In the genomic region with DNA sequence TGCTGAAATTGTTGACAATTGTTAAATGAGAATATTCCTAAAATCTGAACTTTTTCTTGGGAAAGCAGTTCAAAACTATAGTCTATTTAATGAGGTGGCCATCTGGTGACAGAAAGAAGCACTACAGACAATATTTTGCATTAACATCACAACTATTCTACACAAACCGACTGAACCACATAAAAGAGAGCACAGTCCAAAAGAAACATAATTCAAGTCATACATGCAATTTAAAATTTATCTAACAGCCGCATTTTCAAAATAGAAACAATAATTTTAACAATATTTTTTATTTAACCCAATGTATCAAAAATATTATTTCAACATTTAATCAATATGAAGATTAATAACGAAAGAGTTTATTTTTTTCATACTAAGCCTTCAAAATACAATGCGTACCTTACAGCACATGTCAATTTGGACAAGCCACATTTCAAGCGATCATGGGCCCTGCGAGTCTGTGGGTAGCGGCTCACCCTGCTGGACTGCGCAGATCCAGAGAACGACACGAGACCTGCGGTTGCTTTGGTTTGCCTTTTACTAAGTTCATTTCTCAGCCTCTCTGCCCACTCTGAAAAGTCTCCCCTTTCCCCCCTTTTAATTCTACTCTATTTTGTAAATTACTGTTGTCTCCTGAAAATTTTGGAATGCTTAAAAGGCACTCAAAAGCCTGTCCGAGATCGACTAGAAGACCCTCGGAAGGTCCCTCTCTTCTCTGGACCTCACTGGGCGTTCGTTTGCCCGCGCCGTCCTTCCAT, we compare ENCODE assay signal across 8 cellular contexts. TPM values are rescaled to one million over a fixed set of nuclear protein-coding genes. Genes with fewer than 3 reads are reported as not detected.
DNase-seq lines count a peak whose midpoint lies in the region; ATAC-seq and TF ChIP-seq lines count a peak whose summit lies in the region.

No MANE protein-coding gene starts in this region.

- H3K4me3 ChIP-seq in astrocyte of the spinal cord (ENCODE audit: low read depth, low read length), result peak overlapping the region; percentile 47
- H3K4me3 ChIP-seq in iPS-11a (ENCODE audit: low read depth, low read length), result peak overlapping the region; percentile 63

- no peak overlapping the region for H3K27ac Mint-ChIP-seq in T-helper 1 cell treated with Interleukin-12 subunit alpha and Interleukin-12 subunit beta and Interleukin-4 antibody, amounts not matched to agents 30 μg/mL and 1 μg/mL, for 36 hours

- intact Hi-C loops in sciatic nerve (cut with DNase I), result no loop called here

- in situ Hi-C loops in astrocyte of the spinal cord (cut with HindIII; ENCODE audit: low sequenced_read_pairs), result no loop called here

- H3K27me3 Mint-ChIP-seq in T-helper 1 cell treated with Interleukin-12 subunit alpha and Interleukin-12 subunit beta and Interleukin-4 antibody, amounts not matched to agents 30 μg/mL and 1 μg/mL, for 36 hours (ENCODE audit: low read depth), result peaks cover 39% of the 10 kb centered on the region

- ATAC-seq in HG02759 (IDR thresholded peaks at IDR 0.05; ENCODE audit: unreplicated experiment) (peak; percentile 69), sciatic nerve (peak; percentile 85)

- TF ChIP-seq CTCF in astrocyte of the spinal cord (IDR thresholded peaks at IDR 0.05; ENCODE audit: low read depth, low read length), result peak; percentile 41

- H3K4me1 Mint-ChIP-seq in T-helper 1 cell treated with Interleukin-12 subunit alpha and Interleukin-12 subunit beta and Interleukin-4 antibody, amounts not matched to agents 30 μg/mL and 1 μg/mL, for 36 hours (ENCODE audit: low read depth), result peaks cover 1% of the 10 kb centered on the region

- no peaks in the 10 kb centered on the region for H3K36me3 Mint-ChIP-seq in T-helper 1 cell treated with Interleukin-12 subunit alpha and Interleukin-12 subunit beta and Interleukin-4 antibody, amounts not matched to agents 30 μg/mL and 1 μg/mL, for 36 hours (ENCODE audit: low read depth)

- peak overlapping the region; percentile 49 for H3K4me3 Mint-ChIP-seq in T-helper 1 cell treated with Interleukin-12 subunit alpha and Interleukin-12 subunit beta and Interleukin-4 antibody, amounts not matched to agents 30 μg/mL and 1 μg/mL, for 36 hours

- H3K9me3 Mint-ChIP-seq in T-helper 1 cell treated with Interleukin-12 subunit alpha and Interleukin-12 subunit beta and Interleukin-4 antibody, amounts not matched to agents 30 μg/mL and 1 μg/mL, for 36 hours, result no peaks in the 10 kb centered on the region

- DNase-seq in T-helper 1 cell, result no peak
- peak; percentile 45 for DNase-seq in NCI-H524 treated with DMSO at 0.1 percent for 48 hours (lab: John Stamatoyannopoulos, UW)
- DNase-seq in astrocyte of the spinal cord (ENCODE audit: low read depth, low spot score), result peak; percentile 55
- DNase-seq in sciatic nerve (ENCODE audit: low spot score), result no peak
- no peak for DNase-seq in stimulated activated naive CD4-positive, alpha-beta T cell treated with Interleukin-2 at 50 U/mL for 16 hours (lab: John Stamatoyannopoulos, UW)

RNA-seq across cellular contexts. Expression of gene LRRC9, which starts 0.9 kb away (rescaled TPM):
- not detected for total RNA-seq in sciatic nerve

RNA-seq across cellular contexts. Expression of gene RTN1, which starts 48.4 kb away (rescaled TPM):
- 5.4 TPM for total RNA-seq in sciatic nerve

Comparison
In these comparisons a context has a peak if more than half of its experiments do, and no peak if none do; other contexts are left out.
1. DNase-seq: peak in NCI-H524 treated with DMSO at 0.1 percent for 48 hours (single experiment) and astrocyte of the spinal cord (single experiment); none in T-helper 1 cell (0 of 5), sciatic nerve (single experiment) and stimulated activated naive CD4-positive, alpha-beta T cell treated with Interleukin-2 at 50 U/mL for 16 hours (single experiment).